In the genomic region with DNA sequence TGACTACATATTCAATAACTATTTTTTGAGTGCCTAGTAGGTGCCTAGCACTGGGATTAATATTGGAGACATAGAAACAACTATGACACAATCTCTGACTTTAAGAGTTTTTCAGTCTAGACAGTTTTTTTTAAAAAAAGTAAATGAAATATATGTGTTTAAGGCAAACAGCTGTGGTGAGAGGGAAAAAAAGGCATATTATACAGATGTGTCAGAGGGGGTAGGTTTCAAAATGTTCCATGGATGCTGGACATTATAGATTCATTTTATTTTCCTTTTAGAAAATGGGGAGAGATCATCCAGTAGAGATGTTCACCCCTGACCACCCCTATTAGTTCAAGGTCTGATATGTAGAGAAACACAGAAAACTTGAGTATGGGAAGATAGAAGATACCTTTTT, we compare ENCODE assay signal across 25 cellular contexts.
DNase-seq lines count a peak whose midpoint lies in the region; ATAC-seq and TF ChIP-seq lines count a peak whose summit lies in the region.
"Had no signal": no experiment of that assay in that cellular context is flagged by ENCODE, and none has a peak within 500 bp of the region (broad histone marks: within the 10 kb centered on the region; RNA-seq: fewer than 3 reads in every experiment).

No MANE protein-coding gene starts in this region.

- H3K4me1 Mint-ChIP-seq in chondrocyte (ENCODE audit: low read depth), result peaks cover 64% of the 10 kb centered on the region

- no peak for DNase-seq in RWPE2 (ENCODE audit: low spot score)
- no peak for DNase-seq in chondrocyte (ENCODE audit: low spot score)
- peak in 1 of 2 donors; percentile 9 for DNase-seq in foreskin keratinocyte
- no peak for DNase-seq in activated T-cell treated with anti-CD3 and anti-CD28 coated beads, Interleukin-2, amount 50 U/mL, for 1 hour
- DNase-seq in HAP-1 (ENCODE audit: low spot score in 2 of 2), result no peak
- DNase-seq in vagina (ENCODE audit: extremely low spot score in 2 of 2), result no peak
- DNase-seq: 8988T; AML-193; C1 segment of cervical spinal cord; CD8-positive, alpha-beta T cell; DMS53; GDM1; HFFc6; MG63; NCI-H1417; NCI-H1694 treated with DMSO at 0.1 percent for 48 hours; NCI-H2081 treated with DMSO at 0.1 percent for 48 hours; NCI-H2171 treated with DMSO at 0.1 percent for 48 hours; NCI-H446; NCI-H526; OCI-M1; SHP77 treated with DMSO at 0.1 percent for 48 hours had no signal

- in situ Hi-C loops in HAP-1 (cut with MboI; ENCODE audit: low sequenced_read_pairs), result no loop called here

- no peak for TF ChIP-seq POLR2A in vagina (IDR thresholded peaks at IDR 0.05)

- H3K9me3 ChIP-seq in RWPE2 (ENCODE audit: severe bottlenecking), result no peaks in the 10 kb centered on the region
- no peaks in the 10 kb centered on the region for H3K9me3 ChIP-seq in HAP-1
- H3K9me3 ChIP-seq in vagina, result no peaks in the 10 kb centered on the region
- H3K9me3 ChIP-seq: MG63 had no signal

- H3K36me3 ChIP-seq in ACC112 (ENCODE audit: insufficient read depth, low read length) (no peaks in the 10 kb centered on the region), RWPE2 (ENCODE audit: low read depth) (no peaks in the 10 kb centered on the region), HAP-1 (replicated peaks) (no peaks in the 10 kb centered on the region), vagina (no peaks in the 10 kb centered on the region)
- H3K36me3 ChIP-seq: MG63 had no signal

- H3K4me1 ChIP-seq in ACC112 (ENCODE audit: control insufficient read depth, insufficient read depth, low read length, unreplicated experiment) (peaks cover 38% of the 10 kb centered on the region), RWPE2 (ENCODE audit: insufficient read depth, poor library complexity, severe bottlenecking) (peaks cover 22% of the 10 kb centered on the region), foreskin keratinocyte (peaks cover 12% of the 10 kb centered on the region), HAP-1 (no peaks in the 10 kb centered on the region), vagina (no peaks in the 10 kb centered on the region)

- no peaks in the 10 kb centered on the region for H3K36me3 Mint-ChIP-seq in chondrocyte (ENCODE audit: low read depth)
- H3K36me3 Mint-ChIP-seq: CD8-positive, alpha-beta T cell had no signal

- no peaks in the 10 kb centered on the region for H3K9me3 Mint-ChIP-seq in chondrocyte (ENCODE audit: low read depth)

- ATAC-seq in RWPE2 (ENCODE audit: low read depth), result peak; percentile 19; the same call in 1 of the 3 replicates
- ATAC-seq in foreskin keratinocyte, result peak; percentile 64
- ATAC-seq in HG03469 (IDR thresholded peaks at IDR 0.05; ENCODE audit: unreplicated experiment), result no peak
- ATAC-seq: CD8-positive, alpha-beta T cell; K562 had no signal

- peak overlapping the region; percentile 41 for H2AFZ ChIP-seq in ACC112 (ENCODE audit: low read length, unreplicated experiment)

- H3K79me2 ChIP-seq in ACC112 (ENCODE audit: control insufficient read depth, insufficient read depth, low read length, unreplicated experiment), result no peaks in the 10 kb centered on the region

- no peaks in the 10 kb centered on the region for H3K27me3 ChIP-seq in ACC112 (ENCODE audit: insufficient read depth, low read length)
- no peaks in the 10 kb centered on the region for H3K27me3 ChIP-seq in RWPE2 (ENCODE audit: insufficient read depth, poor library complexity, severe bottlenecking)
- no peaks in the 10 kb centered on the region for H3K27me3 ChIP-seq in foreskin keratinocyte
- H3K27me3 ChIP-seq in HAP-1 (ENCODE audit: low read depth), result no peaks in the 10 kb centered on the region
- H3K27me3 ChIP-seq in vagina, result no peaks in the 10 kb centered on the region
- H3K27me3 ChIP-seq: MG63 had no signal

- intact Hi-C loops in vagina (cut with DNase I), result loop anchor here (1.0 kb wide), 1 partner anchor 17 kb away; no protein-coding TSS in a partner anchor

- peak overlapping the region; percentile 78 for H3K27ac ChIP-seq in ACC112 (ENCODE audit: low read depth, low read length)
- H3K27ac ChIP-seq in RWPE2 (ENCODE audit: poor library complexity, severe bottlenecking), result no peak overlapping the region
- H3K27ac ChIP-seq in foreskin keratinocyte, result no peak overlapping the region
- no peak overlapping the region for H3K27ac ChIP-seq in vagina

- H3K4me3 ChIP-seq in ACC112 (ENCODE audit: low read depth, low read length) (peak overlapping the region; percentile 26; the same call in 1 of the 2 replicates), RWPE2 (ENCODE audit: severe bottlenecking) (no peak overlapping the region), HAP-1 (no peak overlapping the region), vagina (no peak overlapping the region)
- H3K4me3 ChIP-seq: K562, MG63 had no signal

- no peaks in the 10 kb centered on the region for H3K27me3 Mint-ChIP-seq in chondrocyte (ENCODE audit: low read depth)

- H3K4me3 Mint-ChIP-seq in chondrocyte (ENCODE audit: unreplicated experiment), result no peak overlapping the region
- H3K4me3 Mint-ChIP-seq: CD8-positive, alpha-beta T cell had no signal

- H3K27ac Mint-ChIP-seq in chondrocyte (ENCODE audit: unreplicated experiment), result peak overlapping the region; percentile 69
- H3K27ac Mint-ChIP-seq: CD8-positive, alpha-beta T cell; HFFc6 had no signal

- TF ChIP-seq CTCF in RWPE2 (IDR thresholded peaks at IDR 0.05; ENCODE audit: poor library complexity, severe bottlenecking), result no peak
- no peak for TF ChIP-seq CTCF in chondrocyte (IDR thresholded peaks at IDR 0.05)
- no peak for TF ChIP-seq CTCF in foreskin keratinocyte (conservative IDR thresholded peaks at IDR 0.05)
- TF ChIP-seq CTCF in vagina (IDR thresholded peaks at IDR 0.05), result no peak
